In genomic region chr18:42413870-42414269, GRCh38 we compare ENCODE assay signal across 20 cellular contexts.
DNase-seq lines count a peak whose midpoint lies in the region; ATAC-seq and TF ChIP-seq lines count a peak whose summit lies in the region.
"Had no signal": no experiment of that assay in that cellular context is flagged by ENCODE, and none has a peak within 500 bp of the region (broad histone marks: within the 10 kb centered on the region; RNA-seq: fewer than 3 reads in every experiment).

No MANE protein-coding gene starts in this region.

- no peak for TF ChIP-seq CTCF in astrocyte of the spinal cord (IDR thresholded peaks at IDR 0.05; ENCODE audit: low read depth, low read length)
- TF ChIP-seq CTCF in smooth muscle cell (IDR thresholded peaks at IDR 0.05; ENCODE audit: borderline replicate concordance, insufficient read depth, poor library complexity, severe bottlenecking) = no peak

- H3K27me3 ChIP-seq in smooth muscle cell (ENCODE audit: low read depth) = no peaks in the 10 kb centered on the region
- H3K27me3 ChIP-seq: dorsolateral prefrontal cortex, thyroid gland had no signal

- peaks cover 11% of the 10 kb centered on the region for H3K4me1 ChIP-seq in smooth muscle cell (ENCODE audit: low read depth)

- whole genome bisulfite sequencing in smooth muscle cell (ENCODE audit: low lambda C conversion rate) = 33% methylated on average over 1 of the region's 1 CpG

- H3K9me3 ChIP-seq in smooth muscle cell (replicated peaks; ENCODE audit: low read depth) = no peaks in the 10 kb centered on the region
- H3K9me3 ChIP-seq: thyroid gland had no signal

- peak overlapping the region; percentile 85 for H3K9ac ChIP-seq in smooth muscle cell (ENCODE audit: low read depth)

- DNase-seq in M059J (ENCODE audit: low read depth) = peak; percentile 89
- peak; percentile 29 for DNase-seq in astrocyte of the spinal cord (ENCODE audit: low read depth, low spot score)
- peak; percentile 41 for DNase-seq in iris pigment epithelial cell (ENCODE audit: low read depth)
- DNase-seq in smooth muscle cell (lab: John Stamatoyannopoulos, UW; ENCODE audit: unreplicated experiment) = no peak
- no peak for DNase-seq in SIG-M5 treated with dmso at 0.1 percent for 504 hours (lab: John Stamatoyannopoulos, UW; ENCODE audit: unreplicated experiment)
- DNase-seq in dedifferentiated amniotic fluid mesenchymal stem cell (ENCODE audit: extremely low spot score) = no peak
- DNase-seq: activated CD4-positive, alpha-beta T cell treated with anti-CD3 and anti-CD28 coated beads, Interleukin-2, amount 10 ng/mL, durations not matched to agents 24 days and 14 days; activated CD8-positive, alpha-beta memory T cell treated with anti-CD3 and anti-CD28 coated beads, Interleukin-2, amount 50 U/mL, for 48 hours; activated gamma-delta T cell treated with Interleukin-2 at 50 U/mL for 16 hours; anterior cingulate cortex; dorsolateral prefrontal cortex; GDM1; NCI-H1048; NCI-H2081; NCI-H69; PC-3; small intestine had no signal

- H3K79me2 ChIP-seq in smooth muscle cell (ENCODE audit: low read depth) = no peaks in the 10 kb centered on the region

- H3K4me2 ChIP-seq in smooth muscle cell = peak overlapping the region; percentile 58

- H3F3A ChIP-seq in smooth muscle cell (ENCODE audit: low read depth) = peaks cover 6% of the 10 kb centered on the region

- peak overlapping the region; percentile 97 for H3K27ac ChIP-seq in smooth muscle cell (ENCODE audit: low read depth)
- H3K27ac ChIP-seq: dorsolateral prefrontal cortex, thyroid gland had no signal

- in situ Hi-C loops in astrocyte of the spinal cord (cut with HindIII; ENCODE audit: low sequenced_read_pairs) = no loop called here

- H4K20me1 ChIP-seq in smooth muscle cell (ENCODE audit: low read depth) = no peaks in the 10 kb centered on the region

- ATAC-seq in GM21447 (IDR thresholded peaks at IDR 0.05; ENCODE audit: unreplicated experiment) (no peak), HG03432 (IDR thresholded peaks at IDR 0.05; ENCODE audit: unreplicated experiment) (no peak)
- ATAC-seq: PC-3 had no signal

- H3K4me3 ChIP-seq in astrocyte of the spinal cord (ENCODE audit: low read depth, low read length) = no peak overlapping the region
- H3K4me3 ChIP-seq in smooth muscle cell = no peak overlapping the region
- H3K4me3 ChIP-seq: dorsolateral prefrontal cortex, thyroid gland had no signal

- H2AFZ ChIP-seq in smooth muscle cell (ENCODE audit: low read depth) = no peak overlapping the region

- H3K36me3 ChIP-seq in smooth muscle cell (ENCODE audit: low read depth) = no peaks in the 10 kb centered on the region
- H3K36me3 ChIP-seq: thyroid gland had no signal

Comparison
In these comparisons a context has a peak if more than half of its experiments do, and no peak if none do; other contexts are left out.
1. DNase-seq: peak in M059J (single experiment), astrocyte of the spinal cord (single experiment) and iris pigment epithelial cell (single experiment); none in smooth muscle cell (single experiment), SIG-M5 treated with dmso at 0.1 percent for 504 hours (single experiment) and dedifferentiated amniotic fluid mesenchymal stem cell (single experiment).